12 cellular contexts compared by ENCODE assay signal in genomic region chr6:112251170-112251945, GRCh38. TPM values are rescaled to one million over a fixed set of nuclear protein-coding genes. Genes with fewer than 3 reads are reported as not detected.
DNase-seq lines count a peak whose midpoint lies in the region; ATAC-seq and TF ChIP-seq lines count a peak whose summit lies in the region.
"Had no signal": no experiment of that assay in that cellular context is flagged by ENCODE, and none has a peak within 500 bp of the region (broad histone marks: within the 10 kb centered on the region; RNA-seq: fewer than 3 reads in every experiment).

No MANE protein-coding gene starts in this region.

- H3K9me3 ChIP-seq in HEK293 (ENCODE audit: control insufficient read depth, insufficient read depth, low read depth, low read length) (no peaks in the 10 kb centered on the region), lower lobe of right lung (no peaks in the 10 kb centered on the region), suprapubic skin (no peaks in the 10 kb centered on the region), endodermal cell (ENCODE audit: control insufficient read depth, low read length) (no peaks in the 10 kb centered on the region)

- TF ChIP-seq CTCF in HEK293 (tag by site-specific recombination; IDR thresholded peaks at IDR 0.05) = no peak
- no peak for TF ChIP-seq CTCF in lower lobe of right lung (IDR thresholded peaks at IDR 0.05)
- TF ChIP-seq CTCF in suprapubic skin (IDR thresholded peaks at IDR 0.05) = no peak
- no peak for TF ChIP-seq CTCF in endodermal cell (conservative IDR thresholded peaks at IDR 0.05)

- WGBS in suprapubic skin = 59% methylated on average over 7 of the region's 7 CpGs
- 83 to 94% methylated on average over 1 to 6 of the region's 7 CpGs for WGBS in endodermal cell (ENCODE audit: insufficient coverage in 1 of 2, insufficient read length in 1 of 2), 2 experiments

- H3K27ac Mint-ChIP-seq in immature natural killer cell = no peak overlapping the region
- H3K27ac Mint-ChIP-seq in endodermal cell = no peak overlapping the region
- H3K27ac Mint-ChIP-seq: dendritic cell treated with granulocyte-macrophage colony-stimulating factor and Interleukin-4, amounts not matched to agents 40 ng/mL and 50 ng/mL, for 4 days had no signal

- CTCF ChIA-PET in HEK293 (lab: Yijun Ruan, JAX) = interaction anchor here (0.6 kb wide), 1 partner anchor 61 kb away, joined by 3 read pairs; no protein-coding TSS in a partner anchor

- intact Hi-C loops in lower lobe of right lung (cut with DNase I) = no loop called here

- H3K9me3 Mint-ChIP-seq in immature natural killer cell (peaks cover 0 to 4% (median 0%) of the 10 kb centered on the region in 6 donors), endodermal cell (peaks cover 14% of the 10 kb centered on the region)
- H3K9me3 Mint-ChIP-seq: dendritic cell treated with granulocyte-macrophage colony-stimulating factor and Interleukin-4, amounts not matched to agents 40 ng/mL and 50 ng/mL, for 4 days had no signal

- peaks cover 11 to 32% (median 17%) of the 10 kb centered on the region in 3 donors for H3K27me3 Mint-ChIP-seq in immature natural killer cell (ENCODE audit: low read depth in 3 of 3)
- peaks cover 49% of the 10 kb centered on the region for H3K27me3 Mint-ChIP-seq in endodermal cell (ENCODE audit: insufficient read depth)

- H3K4me3 ChIP-seq in HEK293 (ENCODE audit: low read depth, low read length) = no peak overlapping the region
- peak overlapping the region; percentile 72 for H3K4me3 ChIP-seq in lower lobe of right lung
- H3K4me3 ChIP-seq in suprapubic skin = peak overlapping the region; percentile 77
- no peak overlapping the region for H3K4me3 ChIP-seq in endodermal cell (ENCODE audit: low read length)
- H3K4me3 ChIP-seq: SK-N-MC had no signal

- ATAC-seq in lower lobe of right lung (peak; percentile 61 to 69), GM21529 (IDR thresholded peaks at IDR 0.05; ENCODE audit: unreplicated experiment) (no peak)
- ATAC-seq: left lobe of liver had no signal

- DNase-seq in dermis microvascular lymphatic vessel endothelial cell (ENCODE audit: low read depth in 2 of 2) (peak; percentile 72 to 88), lower lobe of right lung (no peak), suprapubic skin (ENCODE audit: low spot score in 2 of 2) (peak in 1 of 2 donors; percentile 77), immature natural killer cell (no peak), NCI-H1417 (lab: John Stamatoyannopoulos, UW) (no peak), endodermal cell (no peak)
- DNase-seq: DMS 273 treated with DMSO at 0.1 percent for 48 hours had no signal

- peaks cover 10 to 20% of the 10 kb centered on the region in 2 donors for H3K4me1 Mint-ChIP-seq in immature natural killer cell
- peaks cover 21% of the 10 kb centered on the region for H3K4me1 Mint-ChIP-seq in endodermal cell

- no peak for TF ChIP-seq EP300 in suprapubic skin (IDR thresholded peaks at IDR 0.05)

- H3K4me3 Mint-ChIP-seq in immature natural killer cell = no peak overlapping the region
- H3K4me3 Mint-ChIP-seq in endodermal cell = no peak overlapping the region
- H3K4me3 Mint-ChIP-seq: dendritic cell treated with granulocyte-macrophage colony-stimulating factor and Interleukin-4, amounts not matched to agents 40 ng/mL and 50 ng/mL, for 4 days had no signal

- H3K27me3 ChIP-seq in lower lobe of right lung (ENCODE audit: low read depth) (no peaks in the 10 kb centered on the region), suprapubic skin (no peaks in the 10 kb centered on the region), endodermal cell (ENCODE audit: control insufficient read depth, insufficient read depth, low read length, poor library complexity, severe bottlenecking) (peaks cover 14% of the 10 kb centered on the region)

- H3K36me3 Mint-ChIP-seq in immature natural killer cell = no peaks in the 10 kb centered on the region
- H3K36me3 Mint-ChIP-seq in endodermal cell (ENCODE audit: low read depth) = no peaks in the 10 kb centered on the region

- H3K36me3 ChIP-seq in HEK293 (ENCODE audit: control insufficient read depth in 2 of 2, insufficient read depth in 1 of 2, low read length in 2 of 2) (no peaks in the 10 kb centered on the region), lower lobe of right lung (no peaks in the 10 kb centered on the region), suprapubic skin (no peaks in the 10 kb centered on the region), endodermal cell (ENCODE audit: control insufficient read depth, insufficient read depth, low read length) (no peaks in the 10 kb centered on the region)

- peaks cover 24% of the 10 kb centered on the region for H3K4me1 ChIP-seq in HEK293 (ENCODE audit: control insufficient read depth, insufficient read depth, low read length)
- peaks cover 27% of the 10 kb centered on the region for H3K4me1 ChIP-seq in lower lobe of right lung
- peaks cover 52% of the 10 kb centered on the region for H3K4me1 ChIP-seq in suprapubic skin
- peaks cover 9% of the 10 kb centered on the region for H3K4me1 ChIP-seq in endodermal cell (ENCODE audit: control insufficient read depth, insufficient read depth, low read length)

- POLR2A ChIA-PET in HEK293 (lab: Yijun Ruan, JAX) = interaction anchor here (0.9 kb wide), 1 partner anchor 15 kb away, joined by 4 read pairs; no protein-coding TSS in a partner anchor

- H3K9ac ChIP-seq in endodermal cell (ENCODE audit: extremely low read depth, low read length, poor library complexity, severe bottlenecking) = no peak overlapping the region

- no peak for TF ChIP-seq POLR2A in suprapubic skin (IDR thresholded peaks at IDR 0.05)

- H3K27ac ChIP-seq in HEK293 (ENCODE audit: extremely low read depth, low read depth, low read length) (no peak overlapping the region), lower lobe of right lung (peak overlapping the region; percentile 89), suprapubic skin (peak overlapping the region; percentile 54), endodermal cell (ENCODE audit: low read depth, low read length) (no peak overlapping the region)
- H3K27ac ChIP-seq: SK-N-MC had no signal

TF ChIP-seq in HEK293, 187 proteins besides CTCF, POLR2A, EP300 and RAD21:
- TF ChIP-seq KLF8 (tag by site-specific recombination; IDR thresholded peaks at IDR 0.05) = no peak
- TF ChIP-seq SP7 (tag by site-specific recombination; IDR thresholded peaks at IDR 0.05) = peak; percentile 77

RNA-seq across cellular contexts. Expression of gene LAMA4, which starts 3.0 kb away (rescaled TPM):
- 497 and 606 TPM in 2 replicates for total RNA-seq in dermis microvascular lymphatic vessel endothelial cell
- total RNA-seq in lower lobe of right lung = 91.2 TPM
- 10 to 100 TPM; 10.4 to 44.0 (median 23.6) TPM for total RNA-seq in suprapubic skin
- not detected for polyA plus RNA-seq in immature natural killer cell
- total RNA-seq in endodermal cell = 1 to 10 TPM in 1 of 2 donors, under 1 TPM in 1; 0.24 to 3.7 TPM
- 6.4 TPM for polyA plus RNA-seq in endodermal cell (2013, experiment 1 of 2)
- 4.8 TPM for polyA plus RNA-seq in endodermal cell (2013, experiment 2 of 2)

Comparison
In these comparisons a context has a peak if more than half of its experiments do, and no peak if none do; other contexts are left out.
1. H3K27ac ChIP-seq: peak in lower lobe of right lung (single experiment) and suprapubic skin (single experiment); none in HEK293 (single experiment) and endodermal cell (single experiment).
2. H3K4me3 ChIP-seq: peak in lower lobe of right lung (single experiment) and suprapubic skin (single experiment); none in HEK293 (single experiment) and endodermal cell (single experiment).
3. DNase-seq: peak in dermis microvascular lymphatic vessel endothelial cell (2 of 2); none in lower lobe of right lung (single experiment), immature natural killer cell (0 of 3), NCI-H1417 (0 of 3) and endodermal cell (single experiment).